In genomic region chrX:134237363-134237702, GRCh38 we compare ENCODE assay signal across 10 cellular contexts. TPM values are rescaled to one million over a fixed set of nuclear protein-coding genes. Genes with fewer than 3 reads are reported as not detected.
A peak's percentile ranks its signal among the peaks of the same experiment; 100 is the strongest.
DNase-seq lines count a peak whose midpoint lies in the region; ATAC-seq and TF ChIP-seq lines count a peak whose summit lies in the region.
"Had no signal": no experiment of that assay in that cellular context is flagged by ENCODE, and none has a peak within 500 bp of the region (broad histone marks: within the 10 kb centered on the region; RNA-seq: fewer than 3 reads in every experiment).

No MANE protein-coding gene starts in this region.

- H3K4me3 Mint-ChIP-seq in activated naive CD8-positive, alpha-beta T cell = peak overlapping the region; percentile 13
- H3K4me3 Mint-ChIP-seq in activated naive CD8-positive, alpha-beta T cell treated with anti-CD3 and anti-CD28 coated beads for 36 hours = no peak overlapping the region
- H3K4me3 Mint-ChIP-seq: T-helper 1 cell treated with Interleukin-12 subunit alpha and Interleukin-12 subunit beta and Interleukin-4 antibody, amounts not matched to agents 30 μg/mL and 1 μg/mL, for 36 hours had no signal

- no peak overlapping the region for H3K27ac Mint-ChIP-seq in activated naive CD8-positive, alpha-beta T cell
- no peak overlapping the region for H3K27ac Mint-ChIP-seq in activated naive CD8-positive, alpha-beta T cell treated with anti-CD3 and anti-CD28 coated beads for 36 hours
- H3K27ac Mint-ChIP-seq: T-helper 1 cell treated with Interleukin-12 subunit alpha and Interleukin-12 subunit beta and Interleukin-4 antibody, amounts not matched to agents 30 μg/mL and 1 μg/mL, for 36 hours had no signal

- no peaks in the 10 kb centered on the region for H3K36me3 Mint-ChIP-seq in activated naive CD8-positive, alpha-beta T cell
- H3K36me3 Mint-ChIP-seq in activated naive CD8-positive, alpha-beta T cell treated with anti-CD3 and anti-CD28 coated beads for 36 hours = no peaks in the 10 kb centered on the region

- no peak for DNase-seq in activated naive CD8-positive, alpha-beta T cell treated with anti-CD3 and anti-CD28 coated beads for 36 hours
- DNase-seq in upper lobe of left lung (peak in 1 of 2 donors; percentile 25), DMS153 (lab: John Stamatoyannopoulos, UW) (no peak)
- DNase-seq in activated CD4-positive, alpha-beta T cell treated with anti-CD3 and anti-CD28 coated beads for 4 hours = no peak

- H3K9ac ChIP-seq in duodenal mucosa (ENCODE audit: low read depth in 1 of 2, low read length in 2 of 2) = no peak overlapping the region
- H3K9ac ChIP-seq: BLaER1 treated with 17β-estradiol and CSF1 and Interleukin-3, amounts not matched to agents 10 nM and 100 nM had no signal

- H3K27me3 ChIP-seq in duodenal mucosa (ENCODE audit: control insufficient read depth in 1 of 2, insufficient read depth in 2 of 2, low read length in 2 of 2) (peaks cover 0 to 5% of the 10 kb centered on the region in 2 donors), upper lobe of left lung (peaks cover 0 to 8% (median 0%) of the 10 kb centered on the region in 4 donors)

- TF ChIP-seq EP300 in upper lobe of left lung (IDR thresholded peaks at IDR 0.05) = no peak

- no peaks in the 10 kb centered on the region for H3K9me3 Mint-ChIP-seq in activated naive CD8-positive, alpha-beta T cell (ENCODE audit: low read depth)
- H3K9me3 Mint-ChIP-seq in activated naive CD8-positive, alpha-beta T cell treated with anti-CD3 and anti-CD28 coated beads for 36 hours = no peaks in the 10 kb centered on the region
- H3K9me3 Mint-ChIP-seq: T-helper 1 cell treated with Interleukin-12 subunit alpha and Interleukin-12 subunit beta and Interleukin-4 antibody, amounts not matched to agents 30 μg/mL and 1 μg/mL, for 36 hours had no signal

- peak overlapping the region; percentile 21 to 43 for H3K4me3 ChIP-seq in duodenal mucosa (ENCODE audit: low read depth in 1 of 2, low read length in 2 of 2)
- peak overlapping the region; percentile 54 for H3K4me3 ChIP-seq in mesodermal cell (ENCODE audit: extremely low read depth, insufficient read depth, low read length, poor library complexity, severe bottlenecking)
- H3K4me3 ChIP-seq in upper lobe of left lung = peak overlapping the region in 3 of 4 donors; percentile 40 to 54 (median 52)

- ATAC-seq in upper lobe of left lung (ENCODE audit: low FRiP score in 2 of 2) (no peak), GM21423 (IDR thresholded peaks at IDR 0.05; ENCODE audit: unreplicated experiment) (no peak)

- H3K9me3 ChIP-seq in duodenal mucosa (ENCODE audit: control insufficient read depth in 1 of 2, low read length in 2 of 2) (no peaks in the 10 kb centered on the region), mesodermal cell (ENCODE audit: control insufficient read depth, low read length) (no peaks in the 10 kb centered on the region), upper lobe of left lung (no peaks in the 10 kb centered on the region)

- peaks cover 4% of the 10 kb centered on the region for H3K4me1 Mint-ChIP-seq in activated naive CD8-positive, alpha-beta T cell (ENCODE audit: low read depth)
- peaks cover 3% of the 10 kb centered on the region for H3K4me1 Mint-ChIP-seq in activated naive CD8-positive, alpha-beta T cell treated with anti-CD3 and anti-CD28 coated beads for 36 hours

- no peak for TF ChIP-seq POLR2A in upper lobe of left lung (IDR thresholded peaks at IDR 0.05)

- 0% methylated on average over 5 of the region's 23 CpGs; no CpG with 5 or more reads in 1 of the 2 experiments for WGBS in mesodermal cell (ENCODE audit: insufficient coverage in 2 of 2), 2 experiments
- 28% methylated on average over 23 of the region's 23 CpGs; no CpG with 5 or more reads in 1 of the 2 donors for WGBS in upper lobe of left lung, 2 donors

- H3K27ac ChIP-seq in duodenal mucosa (ENCODE audit: low read depth, low read length) (no peak overlapping the region), mesodermal cell (ENCODE audit: low read depth, low read length, severe bottlenecking) (no peak overlapping the region), upper lobe of left lung (no peak overlapping the region)
- H3K27ac ChIP-seq: BLaER1 treated with 17β-estradiol and CSF1 and Interleukin-3, amounts not matched to agents 10 nM and 100 nM had no signal

- no peak for TF ChIP-seq CTCF in upper lobe of left lung (IDR thresholded peaks at IDR 0.05)

- H3K36me3 ChIP-seq in duodenal mucosa (ENCODE audit: control insufficient read depth in 1 of 2, insufficient read depth in 2 of 2, low read length in 2 of 2) (no peaks in the 10 kb centered on the region), mesodermal cell (ENCODE audit: control insufficient read depth, insufficient read depth, low read length) (no peaks in the 10 kb centered on the region), upper lobe of left lung (no peaks in the 10 kb centered on the region)
- H3K36me3 ChIP-seq: BLaER1 treated with 17β-estradiol and CSF1 and Interleukin-3, amounts not matched to agents 10 nM and 100 nM had no signal

- H3K27me3 Mint-ChIP-seq in activated naive CD8-positive, alpha-beta T cell = peaks cover 4% of the 10 kb centered on the region
- peaks cover 16% of the 10 kb centered on the region for H3K27me3 Mint-ChIP-seq in activated naive CD8-positive, alpha-beta T cell treated with anti-CD3 and anti-CD28 coated beads for 36 hours

- no peaks in the 10 kb centered on the region for H3K4me1 ChIP-seq in duodenal mucosa (ENCODE audit: control insufficient read depth in 1 of 2, insufficient read depth in 2 of 2, low read length in 2 of 2)
- peaks cover 12% of the 10 kb centered on the region for H3K4me1 ChIP-seq in mesodermal cell (ENCODE audit: control insufficient read depth, insufficient read depth, low read length, poor library complexity, severe bottlenecking)
- H3K4me1 ChIP-seq in upper lobe of left lung = peaks cover 0 to 6% (median 0%) of the 10 kb centered on the region in 4 donors
- H3K4me1 ChIP-seq: BLaER1 treated with 17β-estradiol and CSF1 and Interleukin-3, amounts not matched to agents 10 nM and 100 nM had no signal

RNA-seq across cellular contexts. Expression of gene CCDC160, which starts 0.4 kb away (rescaled TPM):
- total RNA-seq in activated naive CD8-positive, alpha-beta T cell treated with anti-CD3 and anti-CD28 coated beads for 36 hours = under 1 TPM in 1 of 2 experiments, not detected in 1; 0.12 TPM
- polyA plus RNA-seq in mesodermal cell (2013, experiment 1 of 2) = 9.0 TPM
- polyA plus RNA-seq in mesodermal cell (2013, experiment 2 of 2) = 9.2 TPM
- 1 to 10 TPM in 2 of 6 donors, under 1 TPM in 1, not detected in 3; 0.27 to 4.2 (median 2.5) TPM for total RNA-seq in upper lobe of left lung
